8 cellular contexts compared by ENCODE assay signal in the genomic region with DNA sequence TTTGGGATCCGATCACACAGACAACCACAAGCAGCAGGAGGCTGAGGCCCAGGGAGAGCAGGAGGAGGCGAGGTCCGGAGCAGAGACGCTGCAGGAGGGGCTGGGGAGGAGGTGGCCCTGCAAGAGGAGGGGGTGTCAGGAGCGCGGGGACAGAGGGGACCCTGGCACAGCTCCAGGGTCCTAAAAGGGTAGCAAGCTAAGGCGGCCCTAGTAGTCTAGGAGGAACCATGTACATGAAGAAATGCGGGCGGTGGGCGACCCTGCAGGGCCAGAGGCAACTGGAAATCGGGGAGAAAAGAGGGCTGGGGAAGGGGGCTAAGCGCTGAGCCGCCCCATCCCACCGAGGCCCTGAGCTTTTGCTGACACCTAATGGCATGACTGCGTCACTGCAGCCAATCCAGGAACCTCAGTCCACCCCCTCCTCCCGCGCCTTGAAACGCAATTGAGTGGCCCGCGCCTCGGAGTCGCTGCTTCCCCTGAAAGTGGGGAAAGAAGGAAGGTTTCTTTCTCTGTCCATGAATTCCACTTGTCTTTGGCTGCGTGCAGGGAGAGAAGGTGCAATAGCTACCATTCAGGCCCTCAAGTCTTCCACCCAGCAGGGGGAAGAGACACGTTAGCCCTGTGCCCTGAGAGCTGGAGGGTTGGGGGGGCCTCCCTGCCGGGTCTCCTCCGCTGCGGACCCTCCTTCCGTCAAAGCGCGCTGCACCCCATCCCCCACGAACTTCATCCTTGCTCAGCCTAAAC. TPM values are rescaled to one million over a fixed set of nuclear protein-coding genes. Genes with fewer than 3 reads are reported as not detected.
DNase-seq lines count a peak whose midpoint lies in the region; ATAC-seq, FAIRE-seq and TF ChIP-seq lines count a peak whose summit lies in the region.

No MANE protein-coding gene starts in this region.

- peak; percentile 96 for TF ChIP-seq CTCF in CD4-positive, alpha-beta T cell (IDR thresholded peaks at IDR 0.05)
- TF ChIP-seq CTCF in Peyer's patch (IDR thresholded peaks at IDR 0.05) (peak; percentile 70 to 85 (median 78)), nephron progenitor cell (IDR thresholded peaks at IDR 0.05) (peak; percentile 87)

- H3K4me3 ChIP-seq in Peyer's patch = peak overlapping the region; percentile 7 to 43 (median 32)

- ATAC-seq in CD4-positive, alpha-beta T cell (ENCODE audit: poor library complexity) = peak; percentile 89
- peak; percentile 79 to 81 for ATAC-seq in stimulated activated naive B cell treated with anti-CD40 and anti-IgM and Interleukin-4, amounts not matched to agents 10 μg/mL and 1 μg/mL and 100 μg/mL, for 72 hours (replicated peaks)
- ATAC-seq in GM18505 (IDR thresholded peaks at IDR 0.05; ENCODE audit: unreplicated experiment) = no peak

- H3K27me3 Mint-ChIP-seq in CD4-positive, alpha-beta T cell = no peaks in the 10 kb centered on the region
- peaks cover 11% of the 10 kb centered on the region for H3K27me3 Mint-ChIP-seq in activated T-helper 2 cell treated with anti-CD3 and anti-CD28 coated beads, Interferon-gamma antibody, Interleukin-2, Interleukin-4, amounts not matched to agents 10 μg/mL and 5 μg/mL and 100 μg/mL, durations not matched to agents 14 hours and 24 hours and 36 hours (ENCODE audit: low read depth)
- no peaks in the 10 kb centered on the region for H3K27me3 Mint-ChIP-seq in nephron progenitor cell (ENCODE audit: low read depth, poor library complexity)
- peaks cover 11 to 13% of the 10 kb centered on the region in 2 donors for H3K27me3 Mint-ChIP-seq in stimulated activated naive B cell treated with anti-CD40 and anti-IgM and Interleukin-4, amounts not matched to agents 10 μg/mL and 1 μg/mL and 100 μg/mL, for 72 hours

- H3K36me3 Mint-ChIP-seq in CD4-positive, alpha-beta T cell (ENCODE audit: low read depth) = no peaks in the 10 kb centered on the region
- H3K36me3 Mint-ChIP-seq in activated T-helper 2 cell treated with anti-CD3 and anti-CD28 coated beads, Interferon-gamma antibody, Interleukin-2, Interleukin-4, amounts not matched to agents 10 μg/mL and 5 μg/mL and 100 μg/mL, durations not matched to agents 14 hours and 24 hours and 36 hours (ENCODE audit: low read depth) = no peaks in the 10 kb centered on the region
- peaks cover 9% of the 10 kb centered on the region for H3K36me3 Mint-ChIP-seq in nephron progenitor cell (ENCODE audit: low read depth)
- no peaks in the 10 kb centered on the region for H3K36me3 Mint-ChIP-seq in stimulated activated naive B cell treated with anti-CD40 and anti-IgM and Interleukin-4, amounts not matched to agents 10 μg/mL and 1 μg/mL and 100 μg/mL, for 72 hours

- H3K27me3 ChIP-seq in CD4-positive, alpha-beta T cell (ENCODE audit: control insufficient read depth, insufficient read depth, low read length) = peaks cover 8% of the 10 kb centered on the region
- H3K27me3 ChIP-seq in Peyer's patch = no peaks in the 10 kb centered on the region

- intact Hi-C loops in CD4-positive, alpha-beta T cell (cut with DNase I, micrococcal nuclease) = loop anchor here (1.0 to 2.0 kb wide), 2 partner anchors 125 to 131 kb away; no protein-coding TSS in a partner anchor
- intact Hi-C loops in activated T-helper 2 cell treated with anti-CD3 and anti-CD28 coated beads, Interferon-gamma antibody, Interleukin-2, Interleukin-4, amounts not matched to agents 10 μg/mL and 5 μg/mL and 100 μg/mL, durations not matched to agents 14 hours and 24 hours and 36 hours (cut with micrococcal nuclease) = loop anchor here (2.0 kb wide), 1 partner anchor 131 kb away; no protein-coding TSS in a partner anchor

- peak; percentile 47 to 66 (median 54) for DNase-seq in CD4-positive, alpha-beta T cell
- DNase-seq in HTR-8/SVneo (ENCODE audit: insufficient read length, low spot score) (peak; percentile 90), Peyer's patch (peak; percentile 53 to 83 (median 72)), fibroblast of the conjunctiva (ENCODE audit: low read depth) (peak; percentile 39), nephron progenitor cell (peak; percentile 88)
- DNase-seq in activated T-helper 2 cell treated with anti-CD3 and anti-CD28 coated beads, Interferon-gamma antibody, Interleukin-2, Interleukin-4, amounts not matched to agents 10 μg/mL and 5 μg/mL and 100 μg/mL, durations not matched to agents 14 hours and 24 hours and 36 hours (ENCODE audit: low spot score) = peak; percentile 54
- DNase-seq in stimulated activated naive B cell treated with anti-CD40 and anti-IgM and Interleukin-4, amounts not matched to agents 10 μg/mL and 1 μg/mL and 100 μg/mL, for 72 hours = peak; percentile 50

- peak overlapping the region; percentile 74 for H3K4me3 Mint-ChIP-seq in CD4-positive, alpha-beta T cell
- H3K4me3 Mint-ChIP-seq in activated T-helper 2 cell treated with anti-CD3 and anti-CD28 coated beads, Interferon-gamma antibody, Interleukin-2, Interleukin-4, amounts not matched to agents 10 μg/mL and 5 μg/mL and 100 μg/mL, durations not matched to agents 14 hours and 24 hours and 36 hours (ENCODE audit: low read depth) = peak overlapping the region; percentile 64
- H3K4me3 Mint-ChIP-seq in nephron progenitor cell = no peak overlapping the region
- H3K4me3 Mint-ChIP-seq in stimulated activated naive B cell treated with anti-CD40 and anti-IgM and Interleukin-4, amounts not matched to agents 10 μg/mL and 1 μg/mL and 100 μg/mL, for 72 hours = peak overlapping the region; percentile 22 to 38

- no peaks in the 10 kb centered on the region for H3K36me3 ChIP-seq in Peyer's patch

- peaks cover 14% of the 10 kb centered on the region for H3K4me1 Mint-ChIP-seq in CD4-positive, alpha-beta T cell (ENCODE audit: low read depth)
- H3K4me1 Mint-ChIP-seq in activated T-helper 2 cell treated with anti-CD3 and anti-CD28 coated beads, Interferon-gamma antibody, Interleukin-2, Interleukin-4, amounts not matched to agents 10 μg/mL and 5 μg/mL and 100 μg/mL, durations not matched to agents 14 hours and 24 hours and 36 hours (ENCODE audit: low read depth) = peaks cover 9% of the 10 kb centered on the region
- peaks cover 14% of the 10 kb centered on the region for H3K4me1 Mint-ChIP-seq in nephron progenitor cell
- peaks cover 8 to 13% of the 10 kb centered on the region in 2 donors for H3K4me1 Mint-ChIP-seq in stimulated activated naive B cell treated with anti-CD40 and anti-IgM and Interleukin-4, amounts not matched to agents 10 μg/mL and 1 μg/mL and 100 μg/mL, for 72 hours

- POLR2A ChIA-PET in CD4-positive, alpha-beta T cell (lab: Charles Lee) = interaction anchor here (0.7 to 1.4 kb wide), 4 partner anchors 8 to 510 kb away, joined by 3 to 5 read pairs (median 4); a partner anchor contains a TSS

- no peak for TF ChIP-seq POLR2A in Peyer's patch (IDR thresholded peaks at IDR 0.05)
- no peak for TF ChIP-seq POLR2A in GM18505 (IDR thresholded peaks at IDR 0.05; ENCODE audit: borderline replicate concordance, extremely low read depth, insufficient read depth, insufficient read length)

- no peaks in the 10 kb centered on the region for H3K9me3 Mint-ChIP-seq in CD4-positive, alpha-beta T cell
- no peaks in the 10 kb centered on the region for H3K9me3 Mint-ChIP-seq in activated T-helper 2 cell treated with anti-CD3 and anti-CD28 coated beads, Interferon-gamma antibody, Interleukin-2, Interleukin-4, amounts not matched to agents 10 μg/mL and 5 μg/mL and 100 μg/mL, durations not matched to agents 14 hours and 24 hours and 36 hours
- peaks cover 4% of the 10 kb centered on the region for H3K9me3 Mint-ChIP-seq in nephron progenitor cell
- no peaks in the 10 kb centered on the region for H3K9me3 Mint-ChIP-seq in stimulated activated naive B cell treated with anti-CD40 and anti-IgM and Interleukin-4, amounts not matched to agents 10 μg/mL and 1 μg/mL and 100 μg/mL, for 72 hours

- H3K9me3 ChIP-seq in CD4-positive, alpha-beta T cell (ENCODE audit: control insufficient read depth, low read length) = no peaks in the 10 kb centered on the region
- no peaks in the 10 kb centered on the region for H3K9me3 ChIP-seq in Peyer's patch

- CTCF ChIA-PET in CD4-positive, alpha-beta T cell (lab: Charles Lee) = interaction anchor here (1.0 to 1.5 kb wide), 17 partner anchors 11 to 159 kb away, joined by 3 to 12 read pairs (median 4); a partner anchor contains a TSS

- H3K27ac ChIP-seq in CD4-positive, alpha-beta T cell (ENCODE audit: low read depth, low read length) = no peak overlapping the region
- H3K27ac ChIP-seq in Peyer's patch = no peak overlapping the region

- peak; percentile 9 for FAIRE-seq in HTR-8/SVneo (lab: Jason Lieb, UNC)

- no peak overlapping the region for H3K27ac Mint-ChIP-seq in CD4-positive, alpha-beta T cell
- H3K27ac Mint-ChIP-seq in activated T-helper 2 cell treated with anti-CD3 and anti-CD28 coated beads, Interferon-gamma antibody, Interleukin-2, Interleukin-4, amounts not matched to agents 10 μg/mL and 5 μg/mL and 100 μg/mL, durations not matched to agents 14 hours and 24 hours and 36 hours = no peak overlapping the region
- H3K27ac Mint-ChIP-seq in nephron progenitor cell = peak overlapping the region; percentile 89
- H3K27ac Mint-ChIP-seq in stimulated activated naive B cell treated with anti-CD40 and anti-IgM and Interleukin-4, amounts not matched to agents 10 μg/mL and 1 μg/mL and 100 μg/mL, for 72 hours = no peak overlapping the region

- H3K4me1 ChIP-seq in Peyer's patch = peaks cover 0 to 22% (median 12%) of the 10 kb centered on the region in 4 donors

RNA-seq across cellular contexts. Expression of a gene that starts 1.8 kb away (rescaled TPM):
- total RNA-seq in CD4-positive, alpha-beta T cell = under 1 TPM; 0.64 to 0.85 TPM
- total RNA-seq in Peyer's patch = 1 to 10 TPM in 1 of 4 donors, under 1 TPM in 2, not detected in 1; 0.88 to 2.5 (median 0.94) TPM
- total RNA-seq in activated T-helper 2 cell treated with anti-CD3 and anti-CD28 coated beads, Interferon-gamma antibody, Interleukin-2, Interleukin-4, amounts not matched to agents 10 μg/mL and 5 μg/mL and 100 μg/mL, durations not matched to agents 14 hours and 24 hours and 36 hours = 1.7 and 1.8 TPM in 2 replicates

RNA-seq across cellular contexts. Expression of a gene that starts 42.3 kb away (rescaled TPM):
- 10 to 100 TPM; 10.2 to 11.0 TPM for total RNA-seq in CD4-positive, alpha-beta T cell
- 10 to 100 TPM in 2 of 4 donors, 1 to 10 TPM in 2; 2.6 to 15.7 (median 9.4) TPM for total RNA-seq in Peyer's patch
- total RNA-seq in activated T-helper 2 cell treated with anti-CD3 and anti-CD28 coated beads, Interferon-gamma antibody, Interleukin-2, Interleukin-4, amounts not matched to agents 10 μg/mL and 5 μg/mL and 100 μg/mL, durations not matched to agents 14 hours and 24 hours and 36 hours = 10.5 and 10.6 TPM in 2 replicates

RNA-seq across cellular contexts. Expression of a gene that starts 42.4 kb away (rescaled TPM):
- 100 to 1,000 TPM; 237 to 257 TPM for total RNA-seq in CD4-positive, alpha-beta T cell
- 1,000 to 10,000 TPM; 1,292 to 4,167 (median 1,553) TPM for total RNA-seq in Peyer's patch
- 492 and 503 TPM in 2 replicates for total RNA-seq in activated T-helper 2 cell treated with anti-CD3 and anti-CD28 coated beads, Interferon-gamma antibody, Interleukin-2, Interleukin-4, amounts not matched to agents 10 μg/mL and 5 μg/mL and 100 μg/mL, durations not matched to agents 14 hours and 24 hours and 36 hours

RNA-seq across cellular contexts. Expression of a gene that starts 56.9 kb away (rescaled TPM):
- 10 to 100 TPM; 40.9 to 41.3 TPM for total RNA-seq in CD4-positive, alpha-beta T cell
- total RNA-seq in Peyer's patch = 10 to 100 TPM; 42.1 to 61.9 (median 50.1) TPM
- total RNA-seq in activated T-helper 2 cell treated with anti-CD3 and anti-CD28 coated beads, Interferon-gamma antibody, Interleukin-2, Interleukin-4, amounts not matched to agents 10 μg/mL and 5 μg/mL and 100 μg/mL, durations not matched to agents 14 hours and 24 hours and 36 hours = 69.7 and 73.1 TPM in 2 replicates

Comparison
In these comparisons a context has a peak if more than half of its experiments do, and no peak if none do; other contexts are left out.
1. DNase-seq: peak in every context shown above with its lines; median percentile 90 in HTR-8/SVneo; 88 in nephron progenitor cell; 72 in Peyer's patch; 54 in CD4-positive, alpha-beta T cell; 54 in activated T-helper 2 cell treated with anti-CD3 and anti-CD28 coated beads, Interferon-gamma antibody, Interleukin-2, Interleukin-4, amounts not matched to agents 10 μg/mL and 5 μg/mL and 100 μg/mL, durations not matched to agents 14 hours and 24 hours and 36 hours; 50 in stimulated activated naive B cell treated with anti-CD40 and anti-IgM and Interleukin-4, amounts not matched to agents 10 μg/mL and 1 μg/mL and 100 μg/mL, for 72 hours; 39 in fibroblast of the conjunctiva.